In the genomic region with DNA sequence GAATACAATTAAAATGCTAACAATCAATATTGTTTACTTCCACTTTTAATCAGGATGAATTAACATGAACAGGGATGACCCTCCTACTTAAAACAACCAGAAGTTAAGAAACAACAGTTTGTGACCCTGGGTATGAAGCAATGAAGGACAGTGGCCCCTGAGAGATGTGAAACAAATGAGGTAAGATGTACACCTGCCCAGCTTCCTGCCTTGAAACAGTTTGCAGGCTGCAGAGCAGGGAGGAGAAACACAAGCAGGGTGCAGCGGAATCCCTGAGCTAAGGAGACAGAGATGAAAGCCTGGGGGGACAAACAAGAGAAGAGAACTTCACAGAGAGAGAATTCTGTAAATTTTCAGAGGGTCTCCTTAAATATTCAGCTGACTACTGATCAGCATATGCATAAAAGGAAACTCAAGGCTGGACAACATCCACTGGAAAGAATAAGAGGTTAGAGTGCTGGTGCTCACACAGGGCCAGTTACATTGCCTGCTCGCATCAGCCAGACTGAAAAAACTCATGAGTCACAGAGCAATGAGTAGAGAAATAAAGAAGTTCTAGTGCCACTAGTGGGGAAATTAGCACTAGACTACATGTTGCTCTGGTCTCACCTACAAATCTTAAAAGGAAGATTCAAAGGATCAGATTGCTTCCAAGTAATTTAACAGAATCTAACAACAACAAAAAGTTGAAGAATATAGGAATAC, we compare ENCODE assay signal across 2 cellular contexts.
A peak's percentile ranks its signal among the peaks of the same experiment; 100 is the strongest.
TF ChIP-seq lines count a peak whose summit lies in the region.

No MANE protein-coding gene starts in this region.

TF ChIP-seq in GM23338, 12 proteins besides CTCF, POLR2A, EP300 and RAD21 (continued from another document):
- TF ChIP-seq, protein P1, sequence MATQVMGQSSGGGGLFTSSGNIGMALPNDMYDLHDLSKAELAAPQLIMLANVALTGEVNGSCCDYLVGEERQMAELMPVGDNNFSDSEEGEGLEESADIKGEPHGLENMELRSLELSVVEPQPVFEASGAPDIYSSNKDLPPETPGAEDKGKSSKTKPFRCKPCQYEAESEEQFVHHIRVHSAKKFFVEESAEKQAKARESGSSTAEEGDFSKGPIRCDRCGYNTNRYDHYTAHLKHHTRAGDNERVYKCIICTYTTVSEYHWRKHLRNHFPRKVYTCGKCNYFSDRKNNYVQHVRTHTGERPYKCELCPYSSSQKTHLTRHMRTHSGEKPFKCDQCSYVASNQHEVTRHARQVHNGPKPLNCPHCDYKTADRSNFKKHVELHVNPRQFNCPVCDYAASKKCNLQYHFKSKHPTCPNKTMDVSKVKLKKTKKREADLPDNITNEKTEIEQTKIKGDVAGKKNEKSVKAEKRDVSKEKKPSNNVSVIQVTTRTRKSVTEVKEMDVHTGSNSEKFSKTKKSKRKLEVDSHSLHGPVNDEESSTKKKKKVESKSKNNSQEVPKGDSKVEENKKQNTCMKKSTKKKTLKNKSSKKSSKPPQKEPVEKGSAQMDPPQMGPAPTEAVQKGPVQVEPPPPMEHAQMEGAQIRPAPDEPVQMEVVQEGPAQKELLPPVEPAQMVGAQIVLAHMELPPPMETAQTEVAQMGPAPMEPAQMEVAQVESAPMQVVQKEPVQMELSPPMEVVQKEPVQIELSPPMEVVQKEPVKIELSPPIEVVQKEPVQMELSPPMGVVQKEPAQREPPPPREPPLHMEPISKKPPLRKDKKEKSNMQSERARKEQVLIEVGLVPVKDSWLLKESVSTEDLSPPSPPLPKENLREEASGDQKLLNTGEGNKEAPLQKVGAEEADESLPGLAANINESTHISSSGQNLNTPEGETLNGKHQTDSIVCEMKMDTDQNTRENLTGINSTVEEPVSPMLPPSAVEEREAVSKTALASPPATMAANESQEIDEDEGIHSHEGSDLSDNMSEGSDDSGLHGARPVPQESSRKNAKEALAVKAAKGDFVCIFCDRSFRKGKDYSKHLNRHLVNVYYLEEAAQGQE (IDR thresholded peaks at IDR 0.05; ENCODE audit: unreplicated experiment), result no peak
- TF ChIP-seq ZNF331 (CRISPR knock-in tag; IDR thresholded peaks at IDR 0.05; ENCODE audit: low read depth) (no peak), JUNB (IDR thresholded peaks at IDR 0.05; ENCODE audit: unreplicated experiment) (no peak)
- TF ChIP-seq, protein P2, sequence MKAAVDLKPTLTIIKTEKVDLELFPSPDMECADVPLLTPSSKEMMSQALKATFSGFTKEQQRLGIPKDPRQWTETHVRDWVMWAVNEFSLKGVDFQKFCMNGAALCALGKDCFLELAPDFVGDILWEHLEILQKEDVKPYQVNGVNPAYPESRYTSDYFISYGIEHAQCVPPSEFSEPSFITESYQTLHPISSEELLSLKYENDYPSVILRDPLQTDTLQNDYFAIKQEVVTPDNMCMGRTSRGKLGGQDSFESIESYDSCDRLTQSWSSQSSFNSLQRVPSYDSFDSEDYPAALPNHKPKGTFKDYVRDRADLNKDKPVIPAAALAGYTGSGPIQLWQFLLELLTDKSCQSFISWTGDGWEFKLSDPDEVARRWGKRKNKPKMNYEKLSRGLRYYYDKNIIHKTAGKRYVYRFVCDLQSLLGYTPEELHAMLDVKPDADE (IDR thresholded peaks at IDR 0.05), result no peak
- TF ChIP-seq, protein P3, sequence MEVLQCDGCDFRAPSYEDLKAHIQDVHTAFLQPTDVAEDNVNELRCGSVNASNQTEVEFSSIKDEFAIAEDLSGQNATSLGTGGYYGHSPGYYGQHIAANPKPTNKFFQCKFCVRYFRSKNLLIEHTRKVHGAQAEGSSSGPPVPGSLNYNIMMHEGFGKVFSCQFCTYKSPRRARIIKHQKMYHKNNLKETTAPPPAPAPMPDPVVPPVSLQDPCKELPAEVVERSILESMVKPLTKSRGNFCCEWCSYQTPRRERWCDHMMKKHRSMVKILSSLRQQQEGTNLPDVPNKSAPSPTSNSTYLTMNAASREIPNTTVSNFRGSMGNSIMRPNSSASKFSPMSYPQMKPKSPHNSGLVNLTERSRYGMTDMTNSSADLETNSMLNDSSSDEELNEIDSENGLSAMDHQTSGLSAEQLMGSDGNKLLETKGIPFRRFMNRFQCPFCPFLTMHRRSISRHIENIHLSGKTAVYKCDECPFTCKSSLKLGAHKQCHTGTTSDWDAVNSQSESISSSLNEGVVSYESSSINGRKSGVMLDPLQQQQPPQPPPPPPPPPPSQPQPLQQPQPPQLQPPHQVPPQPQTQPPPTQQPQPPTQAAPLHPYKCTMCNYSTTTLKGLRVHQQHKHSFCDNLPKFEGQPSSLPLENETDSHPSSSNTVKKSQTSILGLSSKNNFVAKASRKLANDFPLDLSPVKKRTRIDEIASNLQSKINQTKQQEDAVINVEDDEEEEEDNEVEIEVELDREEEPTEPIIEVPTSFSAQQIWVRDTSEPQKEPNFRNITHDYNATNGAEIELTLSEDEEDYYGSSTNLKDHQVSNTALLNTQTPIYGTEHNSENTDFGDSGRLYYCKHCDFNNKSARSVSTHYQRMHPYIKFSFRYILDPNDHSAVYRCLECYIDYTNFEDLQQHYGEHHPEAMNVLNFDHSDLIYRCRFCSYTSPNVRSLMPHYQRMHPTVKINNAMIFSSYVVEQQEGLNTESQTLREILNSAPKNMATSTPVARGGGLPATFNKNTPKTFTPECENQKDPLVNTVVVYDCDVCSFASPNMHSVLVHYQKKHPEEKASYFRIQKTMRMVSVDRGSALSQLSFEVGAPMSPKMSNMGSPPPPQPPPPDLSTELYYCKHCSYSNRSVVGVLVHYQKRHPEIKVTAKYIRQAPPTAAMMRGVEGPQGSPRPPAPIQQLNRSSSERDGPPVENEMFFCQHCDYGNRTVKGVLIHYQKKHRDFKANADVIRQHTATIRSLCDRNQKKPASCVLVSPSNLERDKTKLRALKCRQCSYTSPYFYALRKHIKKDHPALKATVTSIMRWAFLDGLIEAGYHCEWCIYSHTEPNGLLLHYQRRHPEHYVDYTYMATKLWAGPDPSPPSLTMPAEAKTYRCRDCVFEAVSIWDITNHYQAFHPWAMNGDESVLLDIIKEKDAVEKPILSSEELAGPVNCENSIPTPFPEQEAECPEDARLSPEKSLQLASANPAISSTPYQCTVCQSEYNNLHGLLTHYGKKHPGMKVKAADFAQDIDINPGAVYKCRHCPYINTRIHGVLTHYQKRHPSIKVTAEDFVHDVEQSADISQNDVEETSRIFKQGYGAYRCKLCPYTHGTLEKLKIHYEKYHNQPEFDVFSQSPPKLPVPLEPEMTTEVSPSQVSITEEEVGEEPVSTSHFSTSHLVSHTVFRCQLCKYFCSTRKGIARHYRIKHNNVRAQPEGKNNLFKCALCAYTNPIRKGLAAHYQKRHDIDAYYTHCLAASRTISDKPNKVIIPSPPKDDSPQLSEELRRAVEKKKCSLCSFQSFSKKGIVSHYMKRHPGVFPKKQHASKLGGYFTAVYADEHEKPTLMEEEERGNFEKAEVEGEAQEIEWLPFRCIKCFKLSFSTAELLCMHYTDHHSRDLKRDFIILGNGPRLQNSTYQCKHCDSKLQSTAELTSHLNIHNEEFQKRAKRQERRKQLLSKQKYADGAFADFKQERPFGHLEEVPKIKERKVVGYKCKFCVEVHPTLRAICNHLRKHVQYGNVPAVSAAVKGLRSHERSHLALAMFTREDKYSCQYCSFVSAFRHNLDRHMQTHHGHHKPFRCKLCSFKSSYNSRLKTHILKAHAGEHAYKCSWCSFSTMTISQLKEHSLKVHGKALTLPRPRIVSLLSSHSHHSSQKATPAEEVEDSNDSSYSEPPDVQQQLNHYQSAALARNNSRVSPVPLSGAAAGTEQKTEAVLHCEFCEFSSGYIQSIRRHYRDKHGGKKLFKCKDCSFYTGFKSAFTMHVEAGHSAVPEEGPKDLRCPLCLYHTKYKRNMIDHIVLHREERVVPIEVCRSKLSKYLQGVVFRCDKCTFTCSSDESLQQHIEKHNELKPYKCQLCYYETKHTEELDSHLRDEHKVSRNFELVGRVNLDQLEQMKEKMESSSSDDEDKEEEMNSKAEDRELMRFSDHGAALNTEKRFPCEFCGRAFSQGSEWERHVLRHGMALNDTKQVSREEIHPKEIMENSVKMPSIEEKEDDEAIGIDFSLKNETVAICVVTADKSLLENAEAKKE (CRISPR knock-in tag; IDR thresholded peaks at IDR 0.05), result no peak

TF ChIP-seq in HepG2, 621 proteins besides CTCF, POLR2A, EP300 and RAD21 (continued from another document):
- TF ChIP-seq, protein P4, sequence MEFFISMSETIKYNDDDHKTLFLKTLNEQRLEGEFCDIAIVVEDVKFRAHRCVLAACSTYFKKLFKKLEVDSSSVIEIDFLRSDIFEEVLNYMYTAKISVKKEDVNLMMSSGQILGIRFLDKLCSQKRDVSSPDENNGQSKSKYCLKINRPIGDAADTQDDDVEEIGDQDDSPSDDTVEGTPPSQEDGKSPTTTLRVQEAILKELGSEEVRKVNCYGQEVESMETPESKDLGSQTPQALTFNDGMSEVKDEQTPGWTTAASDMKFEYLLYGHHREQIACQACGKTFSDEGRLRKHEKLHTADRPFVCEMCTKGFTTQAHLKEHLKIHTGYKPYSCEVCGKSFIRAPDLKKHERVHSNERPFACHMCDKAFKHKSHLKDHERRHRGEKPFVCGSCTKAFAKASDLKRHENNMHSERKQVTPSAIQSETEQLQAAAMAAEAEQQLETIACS (CRISPR knock-in tag; IDR thresholded peaks at IDR 0.05), result no peak
- TF ChIP-seq SSRP1 (CRISPR knock-in tag; IDR thresholded peaks at IDR 0.05), result no peak
- TF ChIP-seq CEBPB (IDR thresholded peaks at IDR 0.05; ENCODE audit: borderline replicate concordance, low read depth, low read length), result 0 out of 2 replicates have a peak, but pooled peaks have one; percentile 7
